In genomic region chr10:3781458-3782098, GRCh38 we compare ENCODE assay signal across 8 cellular contexts. TPM values are rescaled to one million over a fixed set of nuclear protein-coding genes. Genes with fewer than 3 reads are reported as not detected.
A peak's percentile ranks its signal among the peaks of the same experiment; 100 is the strongest.
DNase-seq lines count a peak whose midpoint lies in the region; ATAC-seq and TF ChIP-seq lines count a peak whose summit lies in the region.

No MANE protein-coding gene starts in this region.

- H3K36me3 Mint-ChIP-seq in activated CD8-positive, alpha-beta T cell treated with anti-CD3 and anti-CD28 coated beads for 36 hours (ENCODE audit: low read depth): peaks cover 78% of the 10 kb centered on the region
- H3K36me3 Mint-ChIP-seq in neural progenitor cell: peaks cover 47% of the 10 kb centered on the region

- 42% methylated on average over 18 of the region's 30 CpGs for WGBS in esophagus muscularis mucosa

- H2AFZ ChIP-seq in neural progenitor cell (replicated peaks): no peak overlapping the region

- H3K4me1 ChIP-seq in esophagus muscularis mucosa (peaks cover 47 to 63% (median 58%) of the 10 kb centered on the region in 4 donors), neural progenitor cell (peaks cover 18% of the 10 kb centered on the region)

- TF ChIP-seq POLR2A in esophagus muscularis mucosa (IDR thresholded peaks at IDR 0.05; ENCODE audit: low read depth): no peak

- H3K4me1 Mint-ChIP-seq in activated CD8-positive, alpha-beta T cell treated with anti-CD3 and anti-CD28 coated beads for 36 hours (ENCODE audit: low read depth): peaks cover 63% of the 10 kb centered on the region
- peaks cover 38% of the 10 kb centered on the region for H3K4me1 Mint-ChIP-seq in neural progenitor cell

- peak overlapping the region; percentile 93 for H3K4me3 Mint-ChIP-seq in activated CD8-positive, alpha-beta T cell treated with anti-CD3 and anti-CD28 coated beads for 36 hours
- peak overlapping the region; percentile 97 for H3K4me3 Mint-ChIP-seq in neural progenitor cell

- CTCF ChIA-PET in activated CD8-positive, alpha-beta T cell treated with anti-CD3 and anti-CD28 coated beads for 36 hours (lab: Charles Lee): interaction anchor here (0.9 to 1.2 kb wide), 7 partner anchors 18 to 874 kb away, joined by 3 to 5 read pairs (median 3); no protein-coding TSS in a partner anchor
- CTCF ChIA-PET in HEK293T (lab: Yijun Ruan, JAX): no interaction called here

- peaks cover 19% of the 10 kb centered on the region for H3F3A ChIP-seq in neural progenitor cell (ENCODE audit: low read depth)

- ATAC-seq in activated CD8-positive, alpha-beta T cell treated with anti-CD3 and anti-CD28 coated beads for 36 hours: no peak
- no peak for ATAC-seq in HG03097 (IDR thresholded peaks at IDR 0.05; ENCODE audit: low FRiP score, unreplicated experiment)

- TF ChIP-seq CTCF in activated CD8-positive, alpha-beta T cell treated with anti-CD3 and anti-CD28 coated beads for 36 hours (IDR thresholded peaks at IDR 0.05): peak; percentile 44
- peak; percentile 56 to 73 (median 71) for TF ChIP-seq CTCF in esophagus muscularis mucosa (IDR thresholded peaks at IDR 0.05)
- TF ChIP-seq CTCF in neural progenitor cell (IDR thresholded peaks at IDR 0.05): no peak

- no peaks in the 10 kb centered on the region for H3K27me3 ChIP-seq in esophagus muscularis mucosa
- H3K27me3 ChIP-seq in neural progenitor cell: peaks cover 6% of the 10 kb centered on the region

- no peaks in the 10 kb centered on the region for H3K27me3 Mint-ChIP-seq in activated CD8-positive, alpha-beta T cell treated with anti-CD3 and anti-CD28 coated beads for 36 hours
- H3K27me3 Mint-ChIP-seq in neural progenitor cell (ENCODE audit: insufficient read depth, low read depth): peaks cover 15% of the 10 kb centered on the region

- peaks cover 65% of the 10 kb centered on the region for H4K20me1 ChIP-seq in neural progenitor cell (ENCODE audit: low read depth)

- intact Hi-C loops in activated CD8-positive, alpha-beta T cell treated with anti-CD3 and anti-CD28 coated beads for 36 hours (cut with micrococcal nuclease): loop anchor here (2.0 kb wide), 1 partner anchor 23 kb away; no protein-coding TSS in a partner anchor
- intact Hi-C loops in esophagus muscularis mucosa (cut with DNase I): loop anchor here (5.0 to 10.0 kb wide), 5 partner anchors 461 to 983 kb away; no protein-coding TSS in a partner anchor

- no peaks in the 10 kb centered on the region for H3K9me3 Mint-ChIP-seq in activated CD8-positive, alpha-beta T cell treated with anti-CD3 and anti-CD28 coated beads for 36 hours
- no peaks in the 10 kb centered on the region for H3K9me3 Mint-ChIP-seq in neural progenitor cell

- H3K4me2 ChIP-seq in neural progenitor cell: no peak overlapping the region

- H3K27ac ChIP-seq in esophagus muscularis mucosa (replicated peaks in 1 of 4) (peak overlapping the region; percentile 97 to 100 (median 99)), neural progenitor cell (no peak overlapping the region)

- peak overlapping the region; percentile 99 for H3K27ac Mint-ChIP-seq in activated CD8-positive, alpha-beta T cell treated with anti-CD3 and anti-CD28 coated beads for 36 hours
- H3K27ac Mint-ChIP-seq in neural progenitor cell: peak overlapping the region; percentile 58

- H3K9me3 ChIP-seq in esophagus muscularis mucosa (no peaks in the 10 kb centered on the region), neural progenitor cell (ENCODE audit: low read depth) (no peaks in the 10 kb centered on the region)

- DNase-seq in AG08396 (ENCODE audit: low spot score): peak; percentile 30
- peak; percentile 60 for DNase-seq in HT-29 (ENCODE audit: low spot score)
- peak; percentile 65 for DNase-seq in activated CD8-positive, alpha-beta T cell treated with anti-CD3 and anti-CD28 coated beads for 36 hours
- DNase-seq in esophagus muscularis mucosa (ENCODE audit: extremely low spot score): no peak
- DNase-seq in neural progenitor cell (ENCODE audit: low spot score): no peak
- DNase-seq in SHP77 (lab: John Stamatoyannopoulos, UW): no peak
- DNase-seq in HEK293T (ENCODE audit: extremely low spot score): no peak

- peaks cover 58% of the 10 kb centered on the region for H3K79me2 ChIP-seq in neural progenitor cell (ENCODE audit: low read depth)

- POLR2A ChIA-PET in activated CD8-positive, alpha-beta T cell treated with anti-CD3 and anti-CD28 coated beads for 36 hours (lab: Charles Lee): interaction anchor here (0.8 to 6.8 kb wide), 17 partner anchors 7 to 161 kb away, joined by 3 to 281 read pairs (median 7); no protein-coding TSS in a partner anchor
- POLR2A ChIA-PET in HEK293T (lab: Yijun Ruan, JAX): interaction anchor here (1.4 to 5.1 kb wide), 2 partner anchors 9 to 70 kb away, joined by 4 to 123 read pairs; no protein-coding TSS in a partner anchor

- H3K4me3 ChIP-seq in esophagus muscularis mucosa: peak overlapping the region; percentile 66 to 97 (median 87)
- H3K4me3 ChIP-seq in neural progenitor cell: no peak overlapping the region

- no peak overlapping the region for H3K9ac ChIP-seq in neural progenitor cell

- peaks cover 43 to 66% (median 49%) of the 10 kb centered on the region in 4 donors for H3K36me3 ChIP-seq in esophagus muscularis mucosa
- peaks cover 7% of the 10 kb centered on the region for H3K36me3 ChIP-seq in neural progenitor cell

- no peak for TF ChIP-seq EP300 in esophagus muscularis mucosa (IDR thresholded peaks at IDR 0.05)

TF ChIP-seq in HEK293T, 16 proteins besides CTCF, POLR2A, EP300 and RAD21:
- no peak for TF ChIP-seq LEF1 (IDR thresholded peaks at IDR 0.05; ENCODE audit: borderline replicate concordance)
- TF ChIP-seq ZNF384 (IDR thresholded peaks at IDR 0.05): no peak
- no peak for TF ChIP-seq CTBP1 (IDR thresholded peaks at IDR 0.05; ENCODE audit: borderline replicate concordance)
- no peak for TF ChIP-seq PKNOX1 (IDR thresholded peaks at IDR 0.05)
- no peak for TF ChIP-seq ARNT (IDR thresholded peaks at IDR 0.05)
- TF ChIP-seq FOXA1 (IDR thresholded peaks at IDR 0.05): no peak
- no peak for TF ChIP-seq TARDBP (IDR thresholded peaks at IDR 0.05)
- no peak for TF ChIP-seq ELF4 (IDR thresholded peaks at IDR 0.05)
- no peak for TF ChIP-seq SUZ12 (IDR thresholded peaks at IDR 0.05)
- no peak for TF ChIP-seq SP1 (IDR thresholded peaks at IDR 0.05)
- TF ChIP-seq L3MBTL2 (conservative IDR thresholded peaks at IDR 0.05): no peak
- no peak for TF ChIP-seq BHLHE40 (IDR thresholded peaks at IDR 0.05; ENCODE audit: borderline replicate concordance)
- no peak for TF ChIP-seq HDGF (IDR thresholded peaks at IDR 0.05; ENCODE audit: borderline replicate concordance)
- TF ChIP-seq FOXM1 (IDR thresholded peaks at IDR 0.05; ENCODE audit: borderline replicate concordance): no peak
- TF ChIP-seq NFRKB (IDR thresholded peaks at IDR 0.05): no peak

RNA-seq across cellular contexts. Expression of gene KLF6, which starts 3.4 kb away (rescaled TPM):
- total RNA-seq in HT-29 (2014; rRNA removed; shearing (Covaris generic)): 155 and 182 TPM in 2 replicates
- total RNA-seq in activated CD8-positive, alpha-beta T cell treated with anti-CD3 and anti-CD28 coated beads for 36 hours: 100 to 1,000 TPM; 116 to 120 TPM
- total RNA-seq in esophagus muscularis mucosa: 100 to 1,000 TPM; 114 to 145 (median 123) TPM
- total RNA-seq in neural progenitor cell (ENCODE audit: low replicate concordance): 8.7 and 11.9 TPM in 2 replicates

Comparison
In these comparisons a context has a peak if more than half of its experiments do, and no peak if none do; other contexts are left out.
1. DNase-seq: peak in AG08396 (single experiment), HT-29 (single experiment) and activated CD8-positive, alpha-beta T cell treated with anti-CD3 and anti-CD28 coated beads for 36 hours (single experiment); none in esophagus muscularis mucosa (single experiment), neural progenitor cell (single experiment), SHP77 (0 of 2) and HEK293T (single experiment).